1 cellular context compared by ENCODE assay signal in the genomic region with DNA sequence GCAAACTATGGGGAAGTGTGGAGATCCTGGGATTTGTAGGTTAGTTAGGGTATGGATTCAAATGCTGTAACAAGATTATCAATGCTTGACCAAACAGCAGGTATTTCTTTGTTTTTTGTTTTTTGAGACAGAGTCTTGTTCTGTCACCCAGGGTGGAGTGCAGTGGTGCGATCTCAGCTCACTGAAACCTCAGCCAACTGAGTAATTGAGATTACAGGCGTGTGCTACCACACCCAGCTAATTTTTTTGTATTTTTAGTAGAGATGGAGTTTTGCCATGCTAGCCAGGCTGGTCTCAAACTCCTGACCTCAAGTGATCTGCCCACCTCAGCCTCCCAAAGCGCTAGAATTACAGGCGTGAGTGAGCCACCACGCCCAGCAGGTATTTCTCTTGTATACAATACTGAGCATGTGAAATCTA.
TF ChIP-seq lines count a peak whose summit lies in the region.

No MANE protein-coding gene starts in this region.

TF ChIP-seq in HEK293, 187 proteins besides CTCF, POLR2A, EP300 and RAD21:
- TF ChIP-seq KLF1 (tag by site-specific recombination; IDR thresholded peaks at IDR 0.05), result peak; percentile 89
TF ChIP-seq in HEK293: peak in this region for 1; not testable (repeated sequence) for 186.
